In the genomic region with DNA sequence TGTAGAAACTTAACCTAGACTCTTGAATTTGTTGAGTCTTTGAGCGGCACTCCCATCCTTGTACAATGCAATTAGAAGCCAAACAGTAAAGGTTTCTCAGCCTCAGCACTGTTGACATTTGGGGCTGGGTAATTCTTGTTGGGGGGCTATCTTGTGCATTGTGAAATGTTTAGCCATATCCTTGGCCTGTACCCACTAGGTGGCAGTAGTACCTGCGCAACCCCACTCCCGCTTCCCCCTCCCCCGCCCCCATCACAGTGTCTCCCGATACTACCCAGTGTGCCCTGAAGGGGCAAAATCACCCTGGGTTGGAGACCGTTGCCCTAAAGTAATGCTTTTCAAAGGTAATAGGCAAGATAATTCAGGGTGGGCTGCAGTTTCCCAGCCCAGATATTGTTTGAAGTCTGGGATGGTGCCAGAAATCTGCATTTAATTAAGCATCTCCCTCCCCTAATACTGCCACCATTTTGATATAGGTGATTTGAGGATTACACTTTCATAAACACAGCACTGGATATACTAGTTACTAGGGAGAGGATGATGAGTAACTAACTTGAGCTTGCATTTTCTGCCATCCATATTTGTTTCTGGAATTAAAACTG, we compare ENCODE assay signal across 8 cellular contexts. TPM values are rescaled to one million over a fixed set of nuclear protein-coding genes. Genes with fewer than 3 reads are reported as not detected.
DNase-seq lines count a peak whose midpoint lies in the region; ATAC-seq, FAIRE-seq and TF ChIP-seq lines count a peak whose summit lies in the region.

No MANE protein-coding gene starts in this region.

- DNase-seq in Caco-2 (peak; percentile 70 to 73), IMR-90 (peak; percentile 54), RCC 7860 (ENCODE audit: low spot score) (peak; percentile 31), activated T-helper 1 cell treated with Interleukin-2 at 50 U/mL for 16 hours (ENCODE audit: low read depth) (peak; percentile 55), fibroblast of peridontal ligament (ENCODE audit: extremely low read depth) (peak; percentile 44), nucleus accumbens (lab: John Stamatoyannopoulos, UW) (peak in 44 of 56 donors; percentile 0 to 63 (median 12)), tibial artery (no peak)

- no peaks in the 10 kb centered on the region for H3K4me1 Mint-ChIP-seq in Caco-2 (ENCODE audit: low read depth, unreplicated experiment)

- no peak overlapping the region for H2AFZ ChIP-seq in IMR-90 (replicated peaks; ENCODE audit: low read length, poor library complexity)

- WGBS in IMR-90 (ENCODE audit: extremely low coverage in 2 of 2, insufficient read length in 1 of 2), 2 experiments, result no CpG with 5 or more reads among the region's 6 CpGs

- H3K9me3 Mint-ChIP-seq in Caco-2 (ENCODE audit: unreplicated experiment), result no peaks in the 10 kb centered on the region

- no peak overlapping the region; the same call in 1 of the 2 replicates for H2AK5ac ChIP-seq in IMR-90 (ENCODE audit: low read depth, low read length)

- no peak overlapping the region for H3K23ac ChIP-seq in IMR-90 (ENCODE audit: low read depth, low read length)

- H3K4me3 Mint-ChIP-seq in Caco-2 (ENCODE audit: unreplicated experiment), result peak overlapping the region; percentile 90

- no peaks in the 10 kb centered on the region for H3K9me1 ChIP-seq in IMR-90 (ENCODE audit: insufficient read depth, low read length)

- H4K8ac ChIP-seq in IMR-90 (ENCODE audit: low read depth in 2 of 2, low read length in 2 of 2), result no peak overlapping the region

- TF ChIP-seq POLR2A in IMR-90 (IDR thresholded peaks at IDR 0.05; ENCODE audit: low read depth, low read length), result no peak

- H2BK120ac ChIP-seq in IMR-90 (ENCODE audit: low read depth, low read length), result no peak overlapping the region

- FAIRE-seq in RCC 7860 (lab: Jason Lieb, UNC), result no peak

- dilution Hi-C loops in IMR-90 (cut with HindIII; ENCODE audit: low sequenced_read_pairs, unreplicated experiment), result no loop called here

- H4K5ac ChIP-seq in IMR-90 (ENCODE audit: low read depth, low read length), result no peak overlapping the region; the same call in 1 of the 2 replicates

- ATAC-seq in IMR-90 (ENCODE audit: low read depth), result peak; percentile 27; the same call in 1 of the 2 replicates
- no peak for ATAC-seq in GM18511 (IDR thresholded peaks at IDR 0.05; ENCODE audit: unreplicated experiment)

- CTCF ChIA-PET in Caco-2 (lab: Charles Lee), result no interaction called here
- CTCF ChIA-PET in IMR-90 (lab: Yijun Ruan, JAX), result interaction anchor here (0.9 kb wide), 1 partner anchor 137 kb away, joined by 3 read pairs; a partner anchor contains a TSS

- intact Hi-C loops in Caco-2 (cut with micrococcal nuclease; ENCODE audit: unreplicated experiment), result loop anchor here (1.0 to 2.0 kb wide), 3 partner anchors 27 to 141 kb away; a partner anchor contains a TSS
- intact Hi-C loops in IMR-90 (cut with micrococcal nuclease), result no loop called here
- intact Hi-C loops in tibial artery (cut with DNase I; ENCODE audit: low total_unique reads), result no loop called here

- no peaks in the 10 kb centered on the region for H3K27me3 Mint-ChIP-seq in Caco-2 (ENCODE audit: insufficient read depth, unreplicated experiment)

- no TSS peak for BruUV-seq in Caco-2 (replicated peaks; lab: Mats Ljungman, UMichigan)
- no TSS peak for BruUV-seq in IMR-90 (replicated peaks; lab: Mats Ljungman, UMichigan)

- no peak overlapping the region for H3K9ac ChIP-seq in IMR-90 (ENCODE audit: low read depth, low read length)

- in situ Hi-C loops in IMR-90 (cut with MboI; ENCODE audit: low sequenced_read_pairs), result loop anchor here (25.0 kb wide), 1 partner anchor 102 kb away; a partner anchor contains a TSS

- H3K27ac ChIP-seq in IMR-90 (ENCODE audit: insufficient read depth, low read length) (no peak overlapping the region), tibial artery (no peak overlapping the region)

- no peak overlapping the region for H4K91ac ChIP-seq in IMR-90 (ENCODE audit: insufficient read depth, low read depth, low read length)

- peak; percentile 75 to 80 for TF ChIP-seq CTCF in Caco-2 (IDR thresholded peaks at IDR 0.05; ENCODE audit: insufficient read depth in 1 of 2, low read depth in 1 of 2, low read length in 1 of 2, severe bottlenecking in 1 of 2, unreplicated experiment in 1 of 2)
- TF ChIP-seq CTCF in IMR-90 (conservative IDR thresholded peaks at IDR 0.05; ENCODE audit: low read depth, low read length), result peak; percentile 56
- TF ChIP-seq CTCF in tibial artery (IDR thresholded peaks at IDR 0.05), result peak; percentile 21 to 52

- peaks cover 38% of the 10 kb centered on the region for H3K36me3 Mint-ChIP-seq in Caco-2 (ENCODE audit: insufficient read depth, unreplicated experiment)

- no peak overlapping the region for H2BK15ac ChIP-seq in IMR-90 (ENCODE audit: low read depth, low read length)

- H3K79me1 ChIP-seq in IMR-90 (ENCODE audit: low read depth in 1 of 2, low read length in 2 of 2), result peaks cover 14 to 39% of the 10 kb centered on the region in 2 experiments

- no peak overlapping the region for H3K4me3 ChIP-seq in Caco-2 (ENCODE audit: low read depth, low read length)
- H3K4me3 ChIP-seq in IMR-90 (ENCODE audit: insufficient read depth, low read depth, low read length), result no peak overlapping the region
- no peak overlapping the region for H3K4me3 ChIP-seq in tibial artery

- H3K4ac ChIP-seq in IMR-90 (ENCODE audit: low read depth, low read length), result no peak overlapping the region

- H3K36me3 ChIP-seq in Caco-2 (ENCODE audit: control insufficient read depth, insufficient read depth, low read length), result no peaks in the 10 kb centered on the region
- H3K36me3 ChIP-seq in IMR-90 (ENCODE audit: control insufficient read depth, insufficient read depth, low read length), result peaks cover 10% of the 10 kb centered on the region
- peaks cover 20 to 47% (median 26%) of the 10 kb centered on the region in 3 donors for H3K36me3 ChIP-seq in tibial artery

- H3K27ac Mint-ChIP-seq in Caco-2 (ENCODE audit: unreplicated experiment), result no peak overlapping the region

- POLR2A ChIA-PET in Caco-2 (lab: Charles Lee), result no interaction called here
- POLR2A ChIA-PET in IMR-90 (lab: Charles Lee; ENCODE audit: unreplicated experiment), result no interaction called here

- peak overlapping the region; percentile 58 for H3K4me2 ChIP-seq in IMR-90 (ENCODE audit: low read depth, low read length)

- H2AK9ac ChIP-seq in IMR-90 (replicated peaks; ENCODE audit: low read depth, low read length, poor library complexity), result no peak overlapping the region

- no peak overlapping the region for H2BK5ac ChIP-seq in IMR-90 (ENCODE audit: low read depth, low read length, poor library complexity, severe bottlenecking)

- H3K27me3 ChIP-seq in Caco-2 (replicated peaks; ENCODE audit: control insufficient read depth, insufficient read depth, low read length), result no peaks in the 10 kb centered on the region
- H3K27me3 ChIP-seq in IMR-90 (ENCODE audit: control insufficient read depth, insufficient read depth, low read length), result no peaks in the 10 kb centered on the region
- H3K27me3 ChIP-seq in tibial artery, result no peaks in the 10 kb centered on the region

- H3K18ac ChIP-seq in IMR-90 (ENCODE audit: low read depth, low read length), result no peak overlapping the region

- no peak overlapping the region for H3K56ac ChIP-seq in IMR-90 (ENCODE audit: extremely low read depth, insufficient read depth, low read length)

- peak; percentile 43; the same call in 1 of the 2 replicates for TF ChIP-seq RAD21 in IMR-90 (IDR thresholded peaks at IDR 0.05; ENCODE audit: low read length)

- no peaks in the 10 kb centered on the region for H3K9me3 ChIP-seq in Caco-2
- no peaks in the 10 kb centered on the region for H3K9me3 ChIP-seq in IMR-90 (ENCODE audit: control insufficient read depth, insufficient read depth, low read length)
- H3K9me3 ChIP-seq in tibial artery, result no peaks in the 10 kb centered on the region

- H4K20me1 ChIP-seq in IMR-90 (ENCODE audit: insufficient read depth, low read length), result 0 out of 2 replicates have a peak, but pooled peaks cover 7% of the 10 kb centered on the region

- H3K4me1 ChIP-seq in Caco-2 (no peaks in the 10 kb centered on the region), IMR-90 (ENCODE audit: control insufficient read depth, insufficient read depth, low read length) (peaks cover 4% of the 10 kb centered on the region; the same call in 1 of the 2 replicates), tibial artery (peaks cover 0 to 19% (median 14%) of the 10 kb centered on the region in 4 donors)

- H3K14ac ChIP-seq in IMR-90 (replicated peaks; ENCODE audit: low read depth, low read length), result no peak overlapping the region

- H2BK20ac ChIP-seq in IMR-90 (ENCODE audit: low read depth, low read length), result no peak overlapping the region

TF ChIP-seq in IMR-90, 13 proteins besides CTCF, POLR2A, EP300 and RAD21 (continues in another document):
- 0 out of 2 replicates have a peak, but pooled peaks have one; percentile 16 for TF ChIP-seq SMC3 (IDR thresholded peaks at IDR 0.05; ENCODE audit: low read depth, low read length)
- TF ChIP-seq CEBPB (IDR thresholded peaks at IDR 0.05; ENCODE audit: low read depth, low read length), result peak; percentile 76

RNA-seq across cellular contexts. Expression of a gene that starts 1.8 kb away (rescaled TPM):
- total RNA-seq in Caco-2 (2022) (474 and 492 TPM in 2 replicates), IMR-90 (2012; rRNA removed) (339 and 396 TPM in 2 replicates)
- 541 and 664 TPM in 2 replicates for polyA plus RNA-seq in IMR-90 (2012; rRNA removed)
- polyA plus RNA-seq in IMR-90 (2012; cell fraction: cytosol; rRNA removed), result 1,474 and 2,112 TPM in 2 replicates
- polyA plus RNA-seq in IMR-90 (2012; cell fraction: nucleus; rRNA removed; ENCODE audit: low replicate concordance), result 252 and 454 TPM in 2 replicates

RNA-seq across cellular contexts. Expression of a gene that starts 6.4 kb away (rescaled TPM):
- total RNA-seq in Caco-2 (2022) (34.5 and 36.7 TPM in 2 replicates), IMR-90 (2012; rRNA removed) (19.2 and 45.5 TPM in 2 replicates)
- 23.2 and 32.3 TPM in 2 replicates for polyA plus RNA-seq in IMR-90 (2012; rRNA removed)
- 5.8 and 6.9 TPM in 2 replicates for polyA plus RNA-seq in IMR-90 (2012; cell fraction: cytosol; rRNA removed)
- polyA plus RNA-seq in IMR-90 (2012; cell fraction: nucleus; rRNA removed; ENCODE audit: low replicate concordance), result 1.6 and 10.6 TPM in 2 replicates

RNA-seq across cellular contexts. Expression of a gene that starts 6.5 kb away (rescaled TPM):
- 30.9 and 33.2 TPM in 2 replicates for total RNA-seq in Caco-2 (2022)
- total RNA-seq in IMR-90 (2012; rRNA removed), result 15.6 and 16.5 TPM in 2 replicates
- 7.6 and 8.7 TPM in 2 replicates for polyA plus RNA-seq in IMR-90 (2012; rRNA removed)
- polyA plus RNA-seq in IMR-90 (2012; cell fraction: cytosol; rRNA removed), result 3.9 and 5.5 TPM in 2 replicates
- polyA plus RNA-seq in IMR-90 (2012; cell fraction: nucleus; rRNA removed; ENCODE audit: low replicate concordance), result 5.0 and 12.8 TPM in 2 replicates

RNA-seq across cellular contexts. Expression of a gene that starts 29.8 kb away (rescaled TPM):
- 240 and 244 TPM in 2 replicates for total RNA-seq in Caco-2 (2022)
- total RNA-seq in IMR-90 (2012; rRNA removed), result 102 and 196 TPM in 2 replicates
- 132 and 143 TPM in 2 replicates for polyA plus RNA-seq in IMR-90 (2012; rRNA removed)
- polyA plus RNA-seq in IMR-90 (2012; cell fraction: cytosol; rRNA removed), result 145 and 193 TPM in 2 replicates
- polyA plus RNA-seq in IMR-90 (2012; cell fraction: nucleus; rRNA removed; ENCODE audit: low replicate concordance), result 100 and 179 TPM in 2 replicates

RNA-seq across cellular contexts. Expression of a gene that starts 56.2 kb away (rescaled TPM):
- 323 and 324 TPM in 2 replicates for total RNA-seq in Caco-2 (2022)
- total RNA-seq in IMR-90 (2012; rRNA removed), result 696 and 709 TPM in 2 replicates
- 627 and 663 TPM in 2 replicates for polyA plus RNA-seq in IMR-90 (2012; rRNA removed)
- 559 and 576 TPM in 2 replicates for polyA plus RNA-seq in IMR-90 (2012; cell fraction: cytosol; rRNA removed)
- polyA plus RNA-seq in IMR-90 (2012; cell fraction: nucleus; rRNA removed; ENCODE audit: low replicate concordance), result 164 and 313 TPM in 2 replicates

Comparison
In these comparisons a context has a peak if more than half of its experiments do, and no peak if none do; other contexts are left out.
1. DNase-seq: peak in Caco-2 (2 of 2), IMR-90 (single experiment), RCC 7860 (single experiment), activated T-helper 1 cell treated with Interleukin-2 at 50 U/mL for 16 hours (single experiment), fibroblast of peridontal ligament (single experiment) and nucleus accumbens (44 of 56); none in tibial artery (0 of 2).
2. Peak in every context shown above with its lines, with median percentiles within 50 percentile points of each other: CTCF ChIP-seq.